In the genomic region with DNA sequence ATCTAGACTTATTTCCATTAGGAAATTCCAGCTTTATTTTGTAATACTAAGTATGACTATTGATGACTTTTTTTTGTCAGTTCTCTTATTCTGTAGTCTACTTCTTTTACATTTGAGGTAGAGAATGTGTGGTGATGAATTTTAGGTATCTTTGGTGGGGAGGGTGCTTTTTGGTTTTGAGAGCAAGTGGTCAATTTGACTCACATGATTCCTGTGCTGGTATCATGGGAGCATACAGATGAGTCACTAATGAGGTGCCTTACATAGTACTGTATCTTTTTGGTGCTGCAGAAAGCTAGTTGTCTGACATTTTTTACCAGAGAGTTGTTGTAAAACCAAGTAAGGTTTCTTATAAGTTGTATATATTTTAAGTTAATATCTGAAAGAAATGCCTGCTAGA, we compare ENCODE assay signal across 8 cellular contexts. TPM values are rescaled to one million over a fixed set of nuclear protein-coding genes. Genes with fewer than 3 reads are reported as not detected.
DNase-seq lines count a peak whose midpoint lies in the region; ATAC-seq and TF ChIP-seq lines count a peak whose summit lies in the region.

No MANE protein-coding gene starts in this region.

- no peak overlapping the region for H3K4me3 ChIP-seq in choroid plexus epithelial cell (ENCODE audit: low read depth, low read length)

- ATAC-seq in GM19035 (IDR thresholded peaks at IDR 0.05; ENCODE audit: unreplicated experiment) (peak; percentile 82), HG03196 (IDR thresholded peaks at IDR 0.05; ENCODE audit: unreplicated experiment) (peak; percentile 84), left lobe of liver (no peak), GM19324 (IDR thresholded peaks at IDR 0.05; ENCODE audit: low FRiP score, unreplicated experiment) (no peak)

- TF ChIP-seq CTCF in choroid plexus epithelial cell (conservative IDR thresholded peaks at IDR 0.05; ENCODE audit: low read depth, low read length) = no peak

- in situ Hi-C loops in ACHN (cut with HindIII; ENCODE audit: low pct_ligation_motif_present, low pct_unique_long_range_greater_than_20kb, low sequenced_read_pairs) = no loop called here

- DNase-seq in ACHN = peak; percentile 49
- DNase-seq in choroid plexus epithelial cell (ENCODE audit: low read depth) = peak; percentile 59
- no peak for DNase-seq in left lobe of liver (ENCODE audit: low spot score)
- no peak for DNase-seq in NCI-H526 (lab: John Stamatoyannopoulos, UW)
- no peak for DNase-seq in GOT3 (lab: John Stamatoyannopoulos, UW)

RNA-seq across cellular contexts. Expression of a gene that starts 35.3 kb away (rescaled TPM):
- 31.4 TPM for total RNA-seq in left lobe of liver

Comparison
In these comparisons a context has a peak if more than half of its experiments do, and no peak if none do; other contexts are left out.
1. DNase-seq: peak in ACHN (single experiment) and choroid plexus epithelial cell (single experiment); none in left lobe of liver (single experiment), NCI-H526 (0 of 2) and GOT3 (single experiment).
2. ATAC-seq: peak in GM19035 (single experiment) and HG03196 (single experiment); none in left lobe of liver (single experiment) and GM19324 (single experiment).